Comparison of ENCODE assay signal across 24 cellular contexts in genomic region chr20:16560661-16561060, GRCh38.
"Had no signal": no experiment of that assay in that cellular context is flagged by ENCODE, and none has a peak within 500 bp of the region (broad histone marks: within the 10 kb centered on the region; RNA-seq: fewer than 3 reads in every experiment).

No MANE protein-coding gene starts in this region.

- H3K36me3 ChIP-seq: left lung, lower lobe of right lung, stomach, thyroid gland, upper lobe of right lung had no signal

- DNase-seq: hypothalamus; immature natural killer cell; kidney; left colon; left lung; lower lobe of right lung; mammary epithelial cell; mesenchymal stem cell; naive thymus-derived CD8-positive, alpha-beta T cell; retina; right cardiac atrium; stimulated activated CD4-positive, alpha-beta T cell treated with anti-CD3 and anti-CD28 coated beads, Interleukin-12 subunit alpha, Interleukin-12 subunit beta, amount 100 ng/mL, for 4 hours; stimulated activated CD4-positive, alpha-beta T cell treated with anti-CD3 and anti-CD28 coated beads, Interleukin-15, amount 100 ng/mL, for 24 hours; stimulated activated CD4-positive, alpha-beta T cell treated with anti-CD3 and anti-CD28 coated beads, Interleukin-2, amount 100 ng/mL, for 24 hours; stimulated activated CD4-positive, alpha-beta T cell treated with anti-CD3 and anti-CD28 coated beads, Interleukin-4, amount 100 ng/mL, for 1 hour; stimulated activated naive B cell treated with anti-CD40 and anti-IgM and Interleukin-4, amounts not matched to agents 10 μg/mL and 1 μg/mL and 100 μg/mL, for 72 hours; stimulated activated naive CD8-positive, alpha-beta T cell treated with anti-CD3 and anti-CD28 coated beads, Interleukin-15, Interleukin-2, amounts not matched to agents 100 U/mL and 50 U/mL, for 24 hours; stomach; testis; thyroid gland; trophoblast cell; upper lobe of right lung had no signal

- H3K4me3 ChIP-seq: left lung, lower lobe of right lung, skin epidermis, stomach, testis, thyroid gland, upper lobe of right lung had no signal

- ATAC-seq: left colon; left lung; lower lobe of right lung; naive thymus-derived CD8-positive, alpha-beta T cell; right cardiac atrium; sciatic nerve; stimulated activated naive B cell treated with anti-CD40 and anti-IgM and Interleukin-4, amounts not matched to agents 10 μg/mL and 1 μg/mL and 100 μg/mL, for 72 hours; stimulated activated naive CD8-positive, alpha-beta T cell treated with anti-CD3 and anti-CD28 coated beads, Interleukin-15, Interleukin-2, amounts not matched to agents 100 U/mL and 50 U/mL, for 24 hours; upper lobe of right lung had no signal

- H3K27ac ChIP-seq: left lung, lower lobe of right lung, skin epidermis, stomach, testis, thyroid gland, upper lobe of right lung had no signal

- H3K27me3 ChIP-seq: left lung, stomach, testis, thyroid gland, upper lobe of right lung had no signal

- H3K4me1 ChIP-seq: testis, thyroid gland had no signal

- H3K9me3 ChIP-seq: left lung, lower lobe of right lung, stomach, testis, thyroid gland, upper lobe of right lung had no signal
